In the genomic region with DNA sequence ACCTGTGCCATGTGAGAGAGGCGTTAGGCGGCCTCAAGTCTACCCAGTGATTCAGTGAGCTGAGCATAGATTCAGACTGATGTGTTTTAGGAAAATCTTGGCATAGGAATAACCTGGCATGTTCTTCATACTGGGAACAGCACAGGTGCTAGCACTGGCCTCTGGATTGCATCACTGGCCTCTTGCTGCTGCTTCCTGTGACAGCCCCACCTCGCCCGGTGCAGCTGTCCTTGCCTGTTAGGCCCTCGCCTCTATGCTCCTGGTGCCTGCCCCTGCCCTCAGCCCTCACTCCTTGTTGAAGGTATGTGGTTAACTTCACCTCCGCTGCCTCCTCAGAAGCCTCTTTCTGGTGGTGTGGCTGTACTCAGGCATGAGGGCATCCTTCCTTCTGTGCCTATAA, we compare ENCODE assay signal across 34 cellular contexts. TPM values are rescaled to one million over a fixed set of nuclear protein-coding genes. Genes with fewer than 3 reads are reported as not detected.
DNase-seq lines count a peak whose midpoint lies in the region; ATAC-seq and TF ChIP-seq lines count a peak whose summit lies in the region.
"Had no signal": no experiment of that assay in that cellular context is flagged by ENCODE, and none has a peak within 500 bp of the region (broad histone marks: within the 10 kb centered on the region; RNA-seq: fewer than 3 reads in every experiment).

No MANE protein-coding gene starts in this region.

- no peak overlapping the region for H3K27ac Mint-ChIP-seq in progenitor cell of endocrine pancreas
- H3K27ac Mint-ChIP-seq: activated naive CD8-positive, alpha-beta T cell treated with anti-CD3 and anti-CD28 coated beads for 36 hours; memory B cell; neural progenitor cell had no signal

- peak; percentile 6 for DNase-seq in NCI-H2029 (lab: John Stamatoyannopoulos, UW)
- no peak for DNase-seq in NCI-H2029 treated with DMSO at 0.1 percent for 48 hours (lab: John Stamatoyannopoulos, UW)
- peak; percentile 1 for DNase-seq in NCI-H2196 treated with DMSO at 0.1 percent for 48 hours (lab: John Stamatoyannopoulos, UW; ENCODE audit: unreplicated experiment)
- DNase-seq in gastrocnemius medialis, result peak; percentile 15 to 74
- DNase-seq in progenitor cell of endocrine pancreas (ENCODE audit: low spot score, unreplicated experiment), result no peak
- no peak for DNase-seq in stimulated activated CD4-positive, alpha-beta T cell treated with anti-CD3 and anti-CD28 coated beads, Interleukin-12 subunit alpha, Interleukin-12 subunit beta, amount 100 ng/mL, for 4 hours
- DNase-seq: activated CD4-positive, alpha-beta T cell treated with anti-CD3 and anti-CD28 coated beads for 48 hours; activated effector memory CD4-positive, alpha-beta T cell treated with Interleukin-2 at 50 U/mL for 16 hours; activated naive CD8-positive, alpha-beta T cell treated with anti-CD3 and anti-CD28 coated beads for 36 hours; anterior cingulate cortex; colonic mucosa; effector CD8-positive, alpha-beta T cell; glutamatergic neuron; GOT3; MG63; NCI-H1105; NCI-H187 treated with DMSO at 0.1 percent for 48 hours; NCI-H748 treated with DMSO at 0.1 percent for 48 hours; Peyer's patch; posterior cingulate gyrus; right lobe of liver; stimulated activated CD4-positive, alpha-beta T cell treated with anti-CD3 and anti-CD28 coated beads, Interleukin-4, amount 100 ng/mL, for 1 hour had no signal

- ATAC-seq in esophagus mucosa (peak; percentile 25), gastrocnemius medialis (peak; percentile 74 to 93), HG03378 (IDR thresholded peaks at IDR 0.05; ENCODE audit: unreplicated experiment) (no peak)
- ATAC-seq: K562, left lobe of liver had no signal

- peaks cover 7% of the 10 kb centered on the region for H3K27me3 Mint-ChIP-seq in progenitor cell of endocrine pancreas
- H3K27me3 Mint-ChIP-seq: activated naive CD8-positive, alpha-beta T cell treated with anti-CD3 and anti-CD28 coated beads for 36 hours; memory B cell had no signal

- H3K27me3 ChIP-seq in gastrocnemius medialis, result no peaks in the 10 kb centered on the region
- H3K27me3 ChIP-seq: BLaER1 treated with 17β-estradiol and CSF1 and Interleukin-3, amounts not matched to agents 10 nM and 100 nM; colonic mucosa; MG63; neural progenitor cell; Peyer's patch; right lobe of liver; tibial nerve had no signal

- intact Hi-C loops in gastrocnemius medialis (cut with DNase I; ENCODE audit: low total_unique reads), result no loop called here

- in situ Hi-C loops in gastrocnemius medialis (cut with MboI; ENCODE audit: low sequenced_read_pairs in 4 of 4), result loop anchor here in 2 of 4 donors (5.0 to 25.0 kb wide), 2 partner anchors 72 to 88 kb away; a partner anchor contains a TSS

- H3K4me3 Mint-ChIP-seq in progenitor cell of endocrine pancreas (ENCODE audit: low read depth), result no peak overlapping the region
- H3K4me3 Mint-ChIP-seq: activated naive CD8-positive, alpha-beta T cell treated with anti-CD3 and anti-CD28 coated beads for 36 hours; memory B cell; neural progenitor cell had no signal

- no peak overlapping the region for H3K27ac ChIP-seq in gastrocnemius medialis
- H3K27ac ChIP-seq: 22Rv1; BLaER1 treated with 17β-estradiol and CSF1 and Interleukin-3, amounts not matched to agents 10 nM and 100 nM; colonic mucosa; neural progenitor cell; Peyer's patch; right lobe of liver; SJSA1; tibial nerve had no signal

- no peak for TF ChIP-seq CTCF in gastrocnemius medialis (IDR thresholded peaks at IDR 0.05 in 4 of 5, conservative IDR thresholded peaks at IDR 0.05 in 1 of 5)
- no peak for TF ChIP-seq CTCF in progenitor cell of endocrine pancreas (IDR thresholded peaks at IDR 0.05; ENCODE audit: unreplicated experiment)

- H3K36me3 Mint-ChIP-seq in progenitor cell of endocrine pancreas (ENCODE audit: insufficient read depth), result no peaks in the 10 kb centered on the region
- H3K36me3 Mint-ChIP-seq: activated naive CD8-positive, alpha-beta T cell treated with anti-CD3 and anti-CD28 coated beads for 36 hours; neural progenitor cell had no signal

- H3K9me3 ChIP-seq in gastrocnemius medialis, result no peaks in the 10 kb centered on the region
- H3K9me3 ChIP-seq: BLaER1 treated with 17β-estradiol and CSF1 and Interleukin-3, amounts not matched to agents 10 nM and 100 nM; colonic mucosa; MG63; Peyer's patch; right lobe of liver; SJSA1; tibial nerve had no signal

- no peaks in the 10 kb centered on the region for H3K36me3 ChIP-seq in gastrocnemius medialis
- H3K36me3 ChIP-seq: MG63, neural progenitor cell, SJSA1, tibial nerve had no signal

- no peaks in the 10 kb centered on the region for H3K4me1 ChIP-seq in gastrocnemius medialis
- H3K4me1 ChIP-seq: colonic mucosa, neural progenitor cell, right lobe of liver, SJSA1, tibial nerve had no signal

- no peaks in the 10 kb centered on the region for H3K4me1 Mint-ChIP-seq in progenitor cell of endocrine pancreas (ENCODE audit: low read depth)
- H3K4me1 Mint-ChIP-seq: activated naive CD8-positive, alpha-beta T cell treated with anti-CD3 and anti-CD28 coated beads for 36 hours had no signal

- no peak overlapping the region for H3K4me3 ChIP-seq in gastrocnemius medialis
- H3K4me3 ChIP-seq: BLaER1 treated with 17β-estradiol and CSF1 and Interleukin-3, amounts not matched to agents 10 nM and 100 nM; colonic mucosa; K562; MG63; neural progenitor cell; Peyer's patch; right lobe of liver; SJSA1; tibial nerve had no signal

- no peaks in the 10 kb centered on the region for H3K9me3 Mint-ChIP-seq in progenitor cell of endocrine pancreas (ENCODE audit: low read depth)
- H3K9me3 Mint-ChIP-seq: activated naive CD8-positive, alpha-beta T cell treated with anti-CD3 and anti-CD28 coated beads for 36 hours; memory B cell; neural progenitor cell had no signal

- no peak for TF ChIP-seq POLR2A in gastrocnemius medialis (IDR thresholded peaks at IDR 0.05)

RNA-seq across cellular contexts. Expression of a gene that starts 46.2 kb away (rescaled TPM):
- total RNA-seq in esophagus mucosa, result 51.3 TPM
- under 1 TPM in 2 of 4 donors, not detected in 2; 0.24 to 0.29 TPM for total RNA-seq in gastrocnemius medialis
- 1.6 and 1.8 TPM in 2 replicates for total RNA-seq in progenitor cell of endocrine pancreas
- total RNA-seq: activated CD8-positive, alpha-beta memory T cell treated with anti-CD3 and anti-CD28 coated beads for 36 hours; HT1080; K562; SJSA1 had no signal

Comparison
In these comparisons a context has a peak if more than half of its experiments do, and no peak if none do; other contexts are left out.
1. DNase-seq: peak in NCI-H2029 (single experiment), NCI-H2196 treated with DMSO at 0.1 percent for 48 hours (single experiment) and gastrocnemius medialis (2 of 2); none in NCI-H2029 treated with DMSO at 0.1 percent for 48 hours (single experiment), progenitor cell of endocrine pancreas (single experiment) and stimulated activated CD4-positive, alpha-beta T cell treated with anti-CD3 and anti-CD28 coated beads, Interleukin-12 subunit alpha, Interleukin-12 subunit beta, amount 100 ng/mL, for 4 hours (single experiment).
2. RNA of a gene that starts 46.2 kb away (total RNA-seq): 51.3 TPM in esophagus mucosa (single experiment); 1.6 to 1.8 TPM in progenitor cell of endocrine pancreas and 0.24 to 0.29 TPM in gastrocnemius medialis; every median in the first group is over 10 times any median in the second.